ENCODE assay signal across 1 cellular context in the genomic region with DNA sequence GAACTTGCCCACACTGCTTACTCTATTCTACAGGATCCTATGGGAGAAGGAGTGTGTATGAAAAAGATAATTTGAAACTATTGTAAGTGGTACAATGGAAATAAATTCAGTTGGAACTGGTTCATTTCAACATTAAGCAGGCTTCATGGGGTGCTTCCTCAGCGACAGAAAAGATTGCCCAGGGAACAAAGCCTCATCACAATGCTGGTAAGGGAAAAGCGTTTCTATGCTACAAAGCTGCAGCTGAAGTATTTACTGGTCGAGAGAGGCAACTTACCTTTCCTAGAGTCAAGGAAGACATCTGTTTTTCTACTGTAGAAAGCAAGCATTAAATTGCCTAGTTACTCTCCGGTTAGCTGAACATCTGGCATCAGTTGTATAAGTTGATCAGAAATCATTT.
TF ChIP-seq lines count a peak whose summit lies in the region.

No MANE protein-coding gene starts in this region.

TF ChIP-seq in GM23338, 12 proteins besides CTCF, POLR2A, EP300 and RAD21:
- TF ChIP-seq, protein P1, sequence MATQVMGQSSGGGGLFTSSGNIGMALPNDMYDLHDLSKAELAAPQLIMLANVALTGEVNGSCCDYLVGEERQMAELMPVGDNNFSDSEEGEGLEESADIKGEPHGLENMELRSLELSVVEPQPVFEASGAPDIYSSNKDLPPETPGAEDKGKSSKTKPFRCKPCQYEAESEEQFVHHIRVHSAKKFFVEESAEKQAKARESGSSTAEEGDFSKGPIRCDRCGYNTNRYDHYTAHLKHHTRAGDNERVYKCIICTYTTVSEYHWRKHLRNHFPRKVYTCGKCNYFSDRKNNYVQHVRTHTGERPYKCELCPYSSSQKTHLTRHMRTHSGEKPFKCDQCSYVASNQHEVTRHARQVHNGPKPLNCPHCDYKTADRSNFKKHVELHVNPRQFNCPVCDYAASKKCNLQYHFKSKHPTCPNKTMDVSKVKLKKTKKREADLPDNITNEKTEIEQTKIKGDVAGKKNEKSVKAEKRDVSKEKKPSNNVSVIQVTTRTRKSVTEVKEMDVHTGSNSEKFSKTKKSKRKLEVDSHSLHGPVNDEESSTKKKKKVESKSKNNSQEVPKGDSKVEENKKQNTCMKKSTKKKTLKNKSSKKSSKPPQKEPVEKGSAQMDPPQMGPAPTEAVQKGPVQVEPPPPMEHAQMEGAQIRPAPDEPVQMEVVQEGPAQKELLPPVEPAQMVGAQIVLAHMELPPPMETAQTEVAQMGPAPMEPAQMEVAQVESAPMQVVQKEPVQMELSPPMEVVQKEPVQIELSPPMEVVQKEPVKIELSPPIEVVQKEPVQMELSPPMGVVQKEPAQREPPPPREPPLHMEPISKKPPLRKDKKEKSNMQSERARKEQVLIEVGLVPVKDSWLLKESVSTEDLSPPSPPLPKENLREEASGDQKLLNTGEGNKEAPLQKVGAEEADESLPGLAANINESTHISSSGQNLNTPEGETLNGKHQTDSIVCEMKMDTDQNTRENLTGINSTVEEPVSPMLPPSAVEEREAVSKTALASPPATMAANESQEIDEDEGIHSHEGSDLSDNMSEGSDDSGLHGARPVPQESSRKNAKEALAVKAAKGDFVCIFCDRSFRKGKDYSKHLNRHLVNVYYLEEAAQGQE (IDR thresholded peaks at IDR 0.05; ENCODE audit: unreplicated experiment) = no peak
